25 cellular contexts compared by ENCODE assay signal in genomic region chr6:8400663-8401062, GRCh38.
"Had no signal": no experiment of that assay in that cellular context is flagged by ENCODE, and none has a peak within 500 bp of the region (broad histone marks: within the 10 kb centered on the region; RNA-seq: fewer than 3 reads in every experiment).

No MANE protein-coding gene starts in this region.

- H3K9me3 Mint-ChIP-seq: activated naive CD4-positive, alpha-beta T cell treated with anti-CD3 and anti-CD28 coated beads for 36 hours; central memory CD8-positive, alpha-beta T cell had no signal

- H3K4me1 Mint-ChIP-seq: activated CD4-positive, alpha-beta T cell treated with anti-CD3 and anti-CD28 coated beads, Interleukin-2, amount 10 ng/mL, durations not matched to agents 7 days and 5 days; activated naive CD8-positive, alpha-beta T cell treated with anti-CD3 and anti-CD28 coated beads for 36 hours; central memory CD8-positive, alpha-beta T cell; IgD-negative memory B cell; T-cell had no signal

- H3K27ac ChIP-seq: SK-N-MC, VCaP had no signal

- H3K4me3 ChIP-seq: SK-N-MC had no signal

- H3K27ac Mint-ChIP-seq: activated CD4-positive, alpha-beta memory T cell treated with anti-CD3 and anti-CD28 coated beads for 36 hours; activated CD4-positive, alpha-beta T cell treated with anti-CD3 and anti-CD28 coated beads, Interleukin-2, amount 10 ng/mL, durations not matched to agents 7 days and 5 days; activated naive CD4-positive, alpha-beta T cell treated with anti-CD3 and anti-CD28 coated beads for 36 hours; activated naive CD8-positive, alpha-beta T cell treated with anti-CD3 and anti-CD28 coated beads for 36 hours; IgD-negative memory B cell; T-cell had no signal

- H3K4me3 Mint-ChIP-seq: activated CD4-positive, alpha-beta memory T cell treated with anti-CD3 and anti-CD28 coated beads for 36 hours; activated CD4-positive, alpha-beta T cell treated with anti-CD3 and anti-CD28 coated beads, Interleukin-2, amount 10 ng/mL, durations not matched to agents 7 days and 5 days; activated naive CD4-positive, alpha-beta T cell treated with anti-CD3 and anti-CD28 coated beads for 36 hours; activated naive CD8-positive, alpha-beta T cell treated with anti-CD3 and anti-CD28 coated beads for 36 hours; activated T-cell treated with anti-CD3 and anti-CD28 coated beads, Interleukin-2, amount 50 U/mL, for 4 hours; central memory CD8-positive, alpha-beta T cell; IgD-negative memory B cell; T-cell had no signal

- H3K27me3 Mint-ChIP-seq: activated CD4-positive, alpha-beta memory T cell treated with anti-CD3 and anti-CD28 coated beads for 36 hours; activated naive CD8-positive, alpha-beta T cell treated with anti-CD3 and anti-CD28 coated beads for 36 hours; central memory CD8-positive, alpha-beta T cell; IgD-negative memory B cell; T-cell had no signal

- DNase-seq: activated CD4-positive, alpha-beta memory T cell treated with anti-CD3 and anti-CD28 coated beads for 36 hours; activated CD4-positive, alpha-beta T cell treated with anti-CD3 and anti-CD28 coated beads, Interleukin-2, amount 10 ng/mL, durations not matched to agents 7 days and 5 days; activated CD4-positive, CD25-positive, alpha-beta regulatory T cell; activated CD8-positive, alpha-beta memory T cell treated with anti-CD3 and anti-CD28 coated beads for 24 hours; activated gamma-delta T cell; activated naive CD4-positive, alpha-beta T cell treated with anti-CD3 and anti-CD28 coated beads for 36 hours; activated naive CD8-positive, alpha-beta T cell treated with anti-CD3 and anti-CD28 coated beads for 36 hours; activated T-cell treated with anti-CD3 and anti-CD28 coated beads, Interleukin-2, amount 50 U/mL, for 4 hours; anterior cingulate cortex; KG1; NCI-H1048; NCI-H1694; NCI-H2029; NCI-H2107; NCI-H2171 treated with DMSO at 0.1 percent for 48 hours; NCI-H345; NCI-H524 treated with DMSO at 0.1 percent for 48 hours; NCI-H82; T-cell; T-helper 2 cell; T1000 had no signal

- ATAC-seq: activated T-cell treated with anti-CD3 and anti-CD28 coated beads, Interleukin-2, amount 50 U/mL, for 4 hours; T-cell had no signal

- H3K36me3 Mint-ChIP-seq: IgD-negative memory B cell had no signal
